ENCODE assay signal across 1 cellular context in genomic region chr9:127729522-127730256, GRCh38.
TF ChIP-seq lines count a peak whose summit lies in the region.

No MANE protein-coding gene starts in this region.

TF ChIP-seq in HepG2, 621 proteins besides CTCF, POLR2A, EP300 and RAD21 (continues in another document):
- TF ChIP-seq HNF4G (IDR thresholded peaks at IDR 0.05; ENCODE audit: borderline replicate concordance, low read depth, low read length) = 0 out of 2 replicates have a peak, but pooled peaks have one; percentile 22
- no peak for TF ChIP-seq HNF4G (CRISPR knock-in tag; IDR thresholded peaks at IDR 0.05; ENCODE audit: borderline replicate concordance, low read depth)
- TF ChIP-seq ZNF773 (CRISPR knock-in tag; IDR thresholded peaks at IDR 0.05; ENCODE audit: borderline replicate concordance) = no peak
- no peak for TF ChIP-seq CSRNP1 (CRISPR knock-in tag; IDR thresholded peaks at IDR 0.05)
- TF ChIP-seq ZNF710 (CRISPR knock-in tag; IDR thresholded peaks at IDR 0.05; ENCODE audit: borderline replicate concordance) = 0 out of 2 replicates have a peak, but pooled peaks have one; percentile 29
- peak; percentile 73 for TF ChIP-seq HNF4A (CRISPR knock-in tag; IDR thresholded peaks at IDR 0.05)
- TF ChIP-seq ZNF274 (CRISPR knock-in tag; IDR thresholded peaks at IDR 0.05) = peak; percentile 47; the same call in 1 of the 2 replicates
- TF ChIP-seq, protein P1, sequence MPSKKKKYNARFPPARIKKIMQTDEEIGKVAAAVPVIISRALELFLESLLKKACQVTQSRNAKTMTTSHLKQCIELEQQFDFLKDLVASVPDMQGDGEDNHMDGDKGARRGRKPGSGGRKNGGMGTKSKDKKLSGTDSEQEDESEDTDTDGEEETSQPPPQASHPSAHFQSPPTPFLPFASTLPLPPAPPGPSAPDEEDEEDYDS (CRISPR knock-in tag; IDR thresholded peaks at IDR 0.05) = 0 out of 2 replicates have a peak, but pooled peaks have one; percentile 39
- TF ChIP-seq ETV5 (CRISPR knock-in tag; IDR thresholded peaks at IDR 0.05; ENCODE audit: borderline replicate concordance) = peak; percentile 62; the same call in 1 of the 2 replicates
- TF ChIP-seq, protein P2, sequence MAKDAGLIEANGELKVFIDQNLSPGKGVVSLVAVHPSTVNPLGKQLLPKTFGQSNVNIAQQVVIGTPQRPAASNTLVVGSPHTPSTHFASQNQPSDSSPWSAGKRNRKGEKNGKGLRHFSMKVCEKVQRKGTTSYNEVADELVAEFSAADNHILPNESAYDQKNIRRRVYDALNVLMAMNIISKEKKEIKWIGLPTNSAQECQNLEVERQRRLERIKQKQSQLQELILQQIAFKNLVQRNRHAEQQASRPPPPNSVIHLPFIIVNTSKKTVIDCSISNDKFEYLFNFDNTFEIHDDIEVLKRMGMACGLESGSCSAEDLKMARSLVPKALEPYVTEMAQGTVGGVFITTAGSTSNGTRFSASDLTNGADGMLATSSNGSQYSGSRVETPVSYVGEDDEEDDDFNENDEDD (CRISPR knock-in tag; IDR thresholded peaks at IDR 0.05; ENCODE audit: borderline replicate concordance) = peak; percentile 30; the same call in 1 of the 2 replicates
- 0 out of 2 replicates have a peak, but pooled peaks have one; percentile 38 for TF ChIP-seq ELF3 (CRISPR knock-in tag; IDR thresholded peaks at IDR 0.05)
- peak; percentile 20; the same call in 1 of the 2 replicates for TF ChIP-seq KDM5B (CRISPR knock-in tag; IDR thresholded peaks at IDR 0.05; ENCODE audit: borderline replicate concordance)
- no peak for TF ChIP-seq HNRNPK (IDR thresholded peaks at IDR 0.05; ENCODE audit: low read depth, low read length, poor library complexity, severe bottlenecking)
- no peak for TF ChIP-seq TCF12 (IDR thresholded peaks at IDR 0.05)
- TF ChIP-seq TCF12 (CRISPR knock-in tag; IDR thresholded peaks at IDR 0.05) = no peak
- 0 out of 2 replicates have a peak, but pooled peaks have one; percentile 46 for TF ChIP-seq ZSCAN20 (CRISPR knock-in tag; IDR thresholded peaks at IDR 0.05; ENCODE audit: borderline replicate concordance)
- TF ChIP-seq, protein P3, sequence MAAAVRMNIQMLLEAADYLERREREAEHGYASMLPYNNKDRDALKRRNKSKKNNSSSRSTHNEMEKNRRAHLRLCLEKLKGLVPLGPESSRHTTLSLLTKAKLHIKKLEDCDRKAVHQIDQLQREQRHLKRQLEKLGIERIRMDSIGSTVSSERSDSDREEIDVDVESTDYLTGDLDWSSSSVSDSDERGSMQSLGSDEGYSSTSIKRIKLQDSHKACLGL (CRISPR knock-in tag; IDR thresholded peaks at IDR 0.05) = 0 out of 2 replicates have a peak, but pooled peaks have one; percentile 29
- TF ChIP-seq SALL1 (CRISPR knock-in tag; IDR thresholded peaks at IDR 0.05) = peak; percentile 27; the same call in 1 of the 2 replicates
- TF ChIP-seq, protein P4, sequence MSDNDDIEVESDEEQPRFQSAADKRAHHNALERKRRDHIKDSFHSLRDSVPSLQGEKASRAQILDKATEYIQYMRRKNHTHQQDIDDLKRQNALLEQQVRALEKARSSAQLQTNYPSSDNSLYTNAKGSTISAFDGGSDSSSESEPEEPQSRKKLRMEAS (IDR thresholded peaks at IDR 0.05) = peak; percentile 52; the same call in 1 of the 2 replicates
- peak; percentile 45; the same call in 1 of the 2 replicates for TF ChIP-seq TFAP4 (IDR thresholded peaks at IDR 0.05; ENCODE audit: borderline replicate concordance, low read depth)
- TF ChIP-seq ZFY (CRISPR knock-in tag; IDR thresholded peaks at IDR 0.05) = peak; percentile 71
- TF ChIP-seq ZBTB7B (CRISPR knock-in tag; IDR thresholded peaks at IDR 0.05) = 0 out of 2 replicates have a peak, but pooled peaks have one; percentile 36
- TF ChIP-seq SAP130 (CRISPR knock-in tag; IDR thresholded peaks at IDR 0.05; ENCODE audit: low read depth) = peak; percentile 58
- TF ChIP-seq RBM22 (optimal IDR thresholded peaks at IDR 0.05; ENCODE audit: low read length) = no peak
- 0 out of 2 replicates have a peak, but pooled peaks have one; percentile 15 for TF ChIP-seq PAXIP1 (CRISPR knock-in tag; conservative IDR thresholded peaks at IDR 0.05)
- TF ChIP-seq THAP11 (CRISPR knock-in tag; IDR thresholded peaks at IDR 0.05) = 0 out of 2 replicates have a peak, but pooled peaks have one; percentile 30
- peak; percentile 40; the same call in 1 of the 2 replicates for TF ChIP-seq GABPB1 (CRISPR knock-in tag; IDR thresholded peaks at IDR 0.05)
- no peak for TF ChIP-seq NBN (conservative IDR thresholded peaks at IDR 0.05)
- TF ChIP-seq IKZF5 (CRISPR knock-in tag; IDR thresholded peaks at IDR 0.05) = 0 out of 2 replicates have a peak, but pooled peaks have one; percentile 51
- no peak for TF ChIP-seq ZBTB42 (CRISPR knock-in tag; IDR thresholded peaks at IDR 0.05)
- peak; percentile 45; the same call in 1 of the 2 replicates for TF ChIP-seq HIVEP1 (CRISPR knock-in tag; IDR thresholded peaks at IDR 0.05)
- TF ChIP-seq ZNF44 (CRISPR knock-in tag; IDR thresholded peaks at IDR 0.05) = no peak
- TF ChIP-seq GABPA (IDR thresholded peaks at IDR 0.05; ENCODE audit: low read depth, low read length) = no peak
- TF ChIP-seq GABPA (CRISPR knock-in tag; IDR thresholded peaks at IDR 0.05; ENCODE audit: low read depth) = peak; percentile 26; the same call in 1 of the 2 replicates
- no peak for TF ChIP-seq GFI1 (CRISPR knock-in tag; IDR thresholded peaks at IDR 0.05; ENCODE audit: borderline replicate concordance)
- 0 out of 2 replicates have a peak, but pooled peaks have one; percentile 41 for TF ChIP-seq ZNF333 (CRISPR knock-in tag; IDR thresholded peaks at IDR 0.05; ENCODE audit: borderline replicate concordance)
- TF ChIP-seq, protein P5, sequence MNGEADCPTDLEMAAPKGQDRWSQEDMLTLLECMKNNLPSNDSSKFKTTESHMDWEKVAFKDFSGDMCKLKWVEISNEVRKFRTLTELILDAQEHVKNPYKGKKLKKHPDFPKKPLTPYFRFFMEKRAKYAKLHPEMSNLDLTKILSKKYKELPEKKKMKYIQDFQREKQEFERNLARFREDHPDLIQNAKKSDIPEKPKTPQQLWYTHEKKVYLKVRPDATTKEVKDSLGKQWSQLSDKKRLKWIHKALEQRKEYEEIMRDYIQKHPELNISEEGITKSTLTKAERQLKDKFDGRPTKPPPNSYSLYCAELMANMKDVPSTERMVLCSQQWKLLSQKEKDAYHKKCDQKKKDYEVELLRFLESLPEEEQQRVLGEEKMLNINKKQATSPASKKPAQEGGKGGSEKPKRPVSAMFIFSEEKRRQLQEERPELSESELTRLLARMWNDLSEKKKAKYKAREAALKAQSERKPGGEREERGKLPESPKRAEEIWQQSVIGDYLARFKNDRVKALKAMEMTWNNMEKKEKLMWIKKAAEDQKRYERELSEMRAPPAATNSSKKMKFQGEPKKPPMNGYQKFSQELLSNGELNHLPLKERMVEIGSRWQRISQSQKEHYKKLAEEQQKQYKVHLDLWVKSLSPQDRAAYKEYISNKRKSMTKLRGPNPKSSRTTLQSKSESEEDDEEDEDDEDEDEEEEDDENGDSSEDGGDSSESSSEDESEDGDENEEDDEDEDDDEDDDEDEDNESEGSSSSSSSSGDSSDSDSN (CRISPR knock-in tag; IDR thresholded peaks at IDR 0.05) = peak; percentile 85
- TF ChIP-seq NCOA1 (CRISPR knock-in tag; IDR thresholded peaks at IDR 0.05) = no peak
- TF ChIP-seq ZBTB7A (CRISPR knock-in tag; IDR thresholded peaks at IDR 0.05) = peak; percentile 61; the same call in 1 of the 2 replicates
- peak; percentile 84 for TF ChIP-seq ZNF687 (CRISPR knock-in tag; IDR thresholded peaks at IDR 0.05)
